Comparison of ENCODE assay signal across 26 cellular contexts in genomic region chr2:202102425-202103005, GRCh38. TPM values are rescaled to one million over a fixed set of nuclear protein-coding genes. Genes with fewer than 3 reads are reported as not detected.
DNase-seq lines count a peak whose midpoint lies in the region; ATAC-seq and TF ChIP-seq lines count a peak whose summit lies in the region.
"Had no signal": no experiment of that assay in that cellular context is flagged by ENCODE, and none has a peak within 500 bp of the region (broad histone marks: within the 10 kb centered on the region; RNA-seq: fewer than 3 reads in every experiment).

No MANE protein-coding gene starts in this region.

- DNase-seq in HAP-1 (ENCODE audit: low spot score in 2 of 2) = peak; percentile 30 to 35
- DNase-seq in NCI-H2171 treated with DMSO at 0.1 percent for 48 hours (lab: John Stamatoyannopoulos, UW) = peak; percentile 98
- DNase-seq in fibroblast of villous mesenchyme (ENCODE audit: low read depth) = peak; percentile 53
- DNase-seq in DMS53 (lab: John Stamatoyannopoulos, UW) = no peak
- DNase-seq in breast epithelium (ENCODE audit: low spot score in 2 of 2) = no peak
- DNase-seq in activated T-helper 1 cell treated with anti-CD3 and anti-CD28 coated beads, Interleukin-12 subunit alpha, Interleukin-12 subunit beta, Interleukin-2, Interleukin-4 antibody, amounts not matched to agents 30 ng/mL and 10 ng/mL and 1 ng/mL, durations not matched to agents 14 hours and 24 hours and 36 hours (ENCODE audit: low spot score) = no peak
- DNase-seq: activated CD4-positive, alpha-beta T cell treated with anti-CD3 and anti-CD28 coated beads for 4 hours; activated naive CD8-positive, alpha-beta T cell treated with anti-CD3 and anti-CD28 coated beads, Interleukin-2, amount 10 ng/mL, durations not matched to agents 7 days and 5 days; CD4-positive, alpha-beta T cell; DND-41; head of caudate nucleus; NCI-H1930; NCI-H526 treated with DMSO at 0.1 percent for 48 hours; OCI-M1; stimulated activated CD4-positive, alpha-beta T cell treated with anti-CD3 and anti-CD28 coated beads, Interleukin-1b, Interleukin-23, amount 100 ng/mL, for 48 hours; T-cell had no signal

- no peak overlapping the region for H3K27ac Mint-ChIP-seq in activated T-helper 1 cell treated with anti-CD3 and anti-CD28 coated beads, Interleukin-12 subunit alpha, Interleukin-12 subunit beta, Interleukin-2, Interleukin-4 antibody, amounts not matched to agents 30 ng/mL and 10 ng/mL and 1 ng/mL, durations not matched to agents 14 hours and 24 hours and 36 hours
- H3K27ac Mint-ChIP-seq: activated naive CD8-positive, alpha-beta T cell treated with anti-CD3 and anti-CD28 coated beads, Interleukin-2, amount 10 ng/mL, durations not matched to agents 7 days and 5 days; CD4-positive, alpha-beta T cell; stimulated activated naive CD8-positive, alpha-beta T cell treated with anti-CD3 and anti-CD28 coated beads, Interleukin-15, Interleukin-2, amounts not matched to agents 100 ng/mL and 50 ng/mL, for 24 hours; T-cell had no signal

- H3K4me1 ChIP-seq in BLaER1 (peaks cover 29% of the 10 kb centered on the region), HAP-1 (no peaks in the 10 kb centered on the region), breast epithelium (no peaks in the 10 kb centered on the region)
- H3K4me1 ChIP-seq: prostate gland, tibial nerve had no signal

- no peaks in the 10 kb centered on the region for H4K20me1 ChIP-seq in BLaER1

- H3K9me3 Mint-ChIP-seq in activated T-helper 1 cell treated with anti-CD3 and anti-CD28 coated beads, Interleukin-12 subunit alpha, Interleukin-12 subunit beta, Interleukin-2, Interleukin-4 antibody, amounts not matched to agents 30 ng/mL and 10 ng/mL and 1 ng/mL, durations not matched to agents 14 hours and 24 hours and 36 hours = no peaks in the 10 kb centered on the region
- H3K9me3 Mint-ChIP-seq: activated naive CD8-positive, alpha-beta T cell treated with anti-CD3 and anti-CD28 coated beads, Interleukin-2, amount 10 ng/mL, durations not matched to agents 7 days and 5 days; CD4-positive, alpha-beta T cell; neural crest cell; stimulated activated naive CD8-positive, alpha-beta T cell treated with anti-CD3 and anti-CD28 coated beads, Interleukin-15, Interleukin-2, amounts not matched to agents 100 ng/mL and 50 ng/mL, for 24 hours; T-cell had no signal

- H3K27me3 ChIP-seq in BLaER1 = no peaks in the 10 kb centered on the region
- no peaks in the 10 kb centered on the region for H3K27me3 ChIP-seq in HAP-1 (ENCODE audit: low read depth)
- H3K27me3 ChIP-seq in breast epithelium = no peaks in the 10 kb centered on the region
- H3K27me3 ChIP-seq: tibial nerve had no signal

- H3K4me3 ChIP-seq in BLaER1 = no peak overlapping the region
- no peak overlapping the region for H3K4me3 ChIP-seq in HAP-1
- no peak overlapping the region for H3K4me3 ChIP-seq in fibroblast of villous mesenchyme (ENCODE audit: low read depth, low read length)
- H3K4me3 ChIP-seq in breast epithelium = no peak overlapping the region
- H3K4me3 ChIP-seq: prostate gland, tibial nerve had no signal

- ATAC-seq in GM19351 (IDR thresholded peaks at IDR 0.05; ENCODE audit: unreplicated experiment) = no peak
- ATAC-seq: HCT116, Right ventricle myocardium inferior, T-cell had no signal

- in situ Hi-C loops in HAP-1 (cut with MboI; ENCODE audit: low sequenced_read_pairs) = no loop called here

- no peaks in the 10 kb centered on the region for H3K36me3 Mint-ChIP-seq in activated T-helper 1 cell treated with anti-CD3 and anti-CD28 coated beads, Interleukin-12 subunit alpha, Interleukin-12 subunit beta, Interleukin-2, Interleukin-4 antibody, amounts not matched to agents 30 ng/mL and 10 ng/mL and 1 ng/mL, durations not matched to agents 14 hours and 24 hours and 36 hours (ENCODE audit: low read depth)
- H3K36me3 Mint-ChIP-seq: activated naive CD8-positive, alpha-beta T cell treated with anti-CD3 and anti-CD28 coated beads, Interleukin-2, amount 10 ng/mL, durations not matched to agents 7 days and 5 days; T-cell had no signal

- H3K9me3 ChIP-seq in BLaER1 (no peaks in the 10 kb centered on the region), HAP-1 (peaks cover 3% of the 10 kb centered on the region; the same call in 1 of the 2 replicates), breast epithelium (no peaks in the 10 kb centered on the region)
- H3K9me3 ChIP-seq: prostate gland, tibial nerve had no signal

- no peak for TF ChIP-seq POLR2A in breast epithelium (IDR thresholded peaks at IDR 0.05)

- no peak overlapping the region for H3K9ac ChIP-seq in BLaER1

- intact Hi-C loops in breast epithelium (cut with DNase I; ENCODE audit: low total_unique reads) = no loop called here
- intact Hi-C loops in activated T-helper 1 cell treated with anti-CD3 and anti-CD28 coated beads, Interleukin-12 subunit alpha, Interleukin-12 subunit beta, Interleukin-2, Interleukin-4 antibody, amounts not matched to agents 30 ng/mL and 10 ng/mL and 1 ng/mL, durations not matched to agents 14 hours and 24 hours and 36 hours (cut with micrococcal nuclease) = no loop called here

- H3K4me3 Mint-ChIP-seq in activated T-helper 1 cell treated with anti-CD3 and anti-CD28 coated beads, Interleukin-12 subunit alpha, Interleukin-12 subunit beta, Interleukin-2, Interleukin-4 antibody, amounts not matched to agents 30 ng/mL and 10 ng/mL and 1 ng/mL, durations not matched to agents 14 hours and 24 hours and 36 hours = no peak overlapping the region
- H3K4me3 Mint-ChIP-seq: activated naive CD8-positive, alpha-beta T cell treated with anti-CD3 and anti-CD28 coated beads, Interleukin-2, amount 10 ng/mL, durations not matched to agents 7 days and 5 days; CD4-positive, alpha-beta T cell; neural crest cell; stimulated activated naive CD8-positive, alpha-beta T cell treated with anti-CD3 and anti-CD28 coated beads, Interleukin-15, Interleukin-2, amounts not matched to agents 100 ng/mL and 50 ng/mL, for 24 hours; T-cell had no signal

- 0 out of 2 replicates have a peak overlapping the region, but pooled peaks have one; percentile 19 for H3K4me2 ChIP-seq in BLaER1

- TF ChIP-seq CTCF in fibroblast of villous mesenchyme (IDR thresholded peaks at IDR 0.05; ENCODE audit: insufficient read depth, low read depth, low read length) = no peak
- no peak for TF ChIP-seq CTCF in breast epithelium (IDR thresholded peaks at IDR 0.05)

- H3K4me1 Mint-ChIP-seq in activated T-helper 1 cell treated with anti-CD3 and anti-CD28 coated beads, Interleukin-12 subunit alpha, Interleukin-12 subunit beta, Interleukin-2, Interleukin-4 antibody, amounts not matched to agents 30 ng/mL and 10 ng/mL and 1 ng/mL, durations not matched to agents 14 hours and 24 hours and 36 hours (ENCODE audit: low read depth) = no peaks in the 10 kb centered on the region

- H3K36me3 ChIP-seq in BLaER1 = no peaks in the 10 kb centered on the region
- no peaks in the 10 kb centered on the region for H3K36me3 ChIP-seq in HAP-1 (replicated peaks)
- H3K36me3 ChIP-seq in breast epithelium = no peaks in the 10 kb centered on the region
- H3K36me3 ChIP-seq: prostate gland, tibial nerve had no signal

- peaks cover 11% of the 10 kb centered on the region for H3K27me3 Mint-ChIP-seq in activated T-helper 1 cell treated with anti-CD3 and anti-CD28 coated beads, Interleukin-12 subunit alpha, Interleukin-12 subunit beta, Interleukin-2, Interleukin-4 antibody, amounts not matched to agents 30 ng/mL and 10 ng/mL and 1 ng/mL, durations not matched to agents 14 hours and 24 hours and 36 hours (ENCODE audit: insufficient read depth)
- H3K27me3 Mint-ChIP-seq: stimulated activated naive CD8-positive, alpha-beta T cell treated with anti-CD3 and anti-CD28 coated beads, Interleukin-15, Interleukin-2, amounts not matched to agents 100 ng/mL and 50 ng/mL, for 24 hours had no signal

- H3K27ac ChIP-seq in BLaER1 = no peak overlapping the region
- H3K27ac ChIP-seq in breast epithelium = no peak overlapping the region
- H3K27ac ChIP-seq: prostate gland, tibial nerve had no signal

RNA-seq across cellular contexts. Expression of gene KIAA2012, which starts 29.5 kb away (rescaled TPM):
- total RNA-seq in fibroblast of villous mesenchyme = under 0.01 TPM in 2 replicates
- not detected for total RNA-seq in breast epithelium
- total RNA-seq in activated T-helper 1 cell treated with anti-CD3 and anti-CD28 coated beads, Interleukin-12 subunit alpha, Interleukin-12 subunit beta, Interleukin-2, Interleukin-4 antibody, amounts not matched to agents 30 ng/mL and 10 ng/mL and 1 ng/mL, durations not matched to agents 14 hours and 24 hours and 36 hours = not detected in 2 replicates
- total RNA-seq: activated naive CD8-positive, alpha-beta T cell treated with anti-CD3 and anti-CD28 coated beads, Interleukin-2, amount 10 ng/mL, durations not matched to agents 7 days and 5 days; CD4-positive, alpha-beta T cell; fibroblast of lung; mononuclear cell; Right ventricle myocardium inferior; T-cell; tibial nerve had no signal

Comparison
In these comparisons a context has a peak if more than half of its experiments do, and no peak if none do; other contexts are left out.
1. DNase-seq: peak in HAP-1 (2 of 2), NCI-H2171 treated with DMSO at 0.1 percent for 48 hours (single experiment) and fibroblast of villous mesenchyme (single experiment); none in DMS53 (single experiment), breast epithelium (0 of 2) and activated T-helper 1 cell treated with anti-CD3 and anti-CD28 coated beads, Interleukin-12 subunit alpha, Interleukin-12 subunit beta, Interleukin-2, Interleukin-4 antibody, amounts not matched to agents 30 ng/mL and 10 ng/mL and 1 ng/mL, durations not matched to agents 14 hours and 24 hours and 36 hours (single experiment).